ENCODE assay signal across 2 cellular contexts in the genomic region with DNA sequence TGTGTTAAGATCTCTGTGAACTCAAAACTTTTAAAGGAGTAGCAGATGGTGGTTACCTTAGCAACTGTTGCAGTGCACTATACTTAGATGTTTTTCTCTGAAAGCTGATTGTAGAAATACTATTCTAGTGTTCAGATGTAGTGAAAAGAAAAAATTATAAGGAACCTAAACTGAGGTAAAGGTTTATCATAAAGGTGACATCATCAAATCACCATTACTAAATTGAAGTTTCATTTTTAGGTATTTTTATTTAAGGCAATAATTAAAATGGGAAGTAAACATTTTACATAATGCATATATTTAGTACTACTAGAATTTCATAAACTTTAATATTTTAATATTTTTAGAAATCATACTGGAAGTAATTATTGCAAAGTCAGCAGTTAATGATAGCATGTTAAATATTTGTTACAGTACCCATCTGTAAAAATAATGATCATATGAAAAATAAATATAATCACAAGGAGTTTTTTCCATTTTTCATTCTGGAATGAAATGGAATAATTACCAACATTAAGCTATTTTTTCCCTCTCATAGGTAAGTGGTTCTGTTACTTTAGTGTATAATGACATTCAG.
TF ChIP-seq lines count a peak whose summit lies in the region.

No MANE protein-coding gene starts in this region.

TF ChIP-seq in SK-N-SH treated with all-trans-retinoic acid at 6 μM for 48 hours, 23 proteins besides CTCF, POLR2A, EP300 and RAD21 (continued from another document):
- TF ChIP-seq, protein P1, sequence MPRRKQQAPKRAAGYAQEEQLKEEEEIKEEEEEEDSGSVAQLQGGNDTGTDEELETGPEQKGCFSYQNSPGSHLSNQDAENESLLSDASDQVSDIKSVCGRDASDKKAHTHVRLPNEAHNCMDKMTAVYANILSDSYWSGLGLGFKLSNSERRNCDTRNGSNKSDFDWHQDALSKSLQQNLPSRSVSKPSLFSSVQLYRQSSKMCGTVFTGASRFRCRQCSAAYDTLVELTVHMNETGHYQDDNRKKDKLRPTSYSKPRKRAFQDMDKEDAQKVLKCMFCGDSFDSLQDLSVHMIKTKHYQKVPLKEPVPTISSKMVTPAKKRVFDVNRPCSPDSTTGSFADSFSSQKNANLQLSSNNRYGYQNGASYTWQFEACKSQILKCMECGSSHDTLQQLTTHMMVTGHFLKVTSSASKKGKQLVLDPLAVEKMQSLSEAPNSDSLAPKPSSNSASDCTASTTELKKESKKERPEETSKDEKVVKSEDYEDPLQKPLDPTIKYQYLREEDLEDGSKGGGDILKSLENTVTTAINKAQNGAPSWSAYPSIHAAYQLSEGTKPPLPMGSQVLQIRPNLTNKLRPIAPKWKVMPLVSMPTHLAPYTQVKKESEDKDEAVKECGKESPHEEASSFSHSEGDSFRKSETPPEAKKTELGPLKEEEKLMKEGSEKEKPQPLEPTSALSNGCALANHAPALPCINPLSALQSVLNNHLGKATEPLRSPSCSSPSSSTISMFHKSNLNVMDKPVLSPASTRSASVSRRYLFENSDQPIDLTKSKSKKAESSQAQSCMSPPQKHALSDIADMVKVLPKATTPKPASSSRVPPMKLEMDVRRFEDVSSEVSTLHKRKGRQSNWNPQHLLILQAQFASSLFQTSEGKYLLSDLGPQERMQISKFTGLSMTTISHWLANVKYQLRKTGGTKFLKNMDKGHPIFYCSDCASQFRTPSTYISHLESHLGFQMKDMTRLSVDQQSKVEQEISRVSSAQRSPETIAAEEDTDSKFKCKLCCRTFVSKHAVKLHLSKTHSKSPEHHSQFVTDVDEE (CRISPR knock-in tag; IDR thresholded peaks at IDR 0.05) = no peak
- TF ChIP-seq, protein P2, sequence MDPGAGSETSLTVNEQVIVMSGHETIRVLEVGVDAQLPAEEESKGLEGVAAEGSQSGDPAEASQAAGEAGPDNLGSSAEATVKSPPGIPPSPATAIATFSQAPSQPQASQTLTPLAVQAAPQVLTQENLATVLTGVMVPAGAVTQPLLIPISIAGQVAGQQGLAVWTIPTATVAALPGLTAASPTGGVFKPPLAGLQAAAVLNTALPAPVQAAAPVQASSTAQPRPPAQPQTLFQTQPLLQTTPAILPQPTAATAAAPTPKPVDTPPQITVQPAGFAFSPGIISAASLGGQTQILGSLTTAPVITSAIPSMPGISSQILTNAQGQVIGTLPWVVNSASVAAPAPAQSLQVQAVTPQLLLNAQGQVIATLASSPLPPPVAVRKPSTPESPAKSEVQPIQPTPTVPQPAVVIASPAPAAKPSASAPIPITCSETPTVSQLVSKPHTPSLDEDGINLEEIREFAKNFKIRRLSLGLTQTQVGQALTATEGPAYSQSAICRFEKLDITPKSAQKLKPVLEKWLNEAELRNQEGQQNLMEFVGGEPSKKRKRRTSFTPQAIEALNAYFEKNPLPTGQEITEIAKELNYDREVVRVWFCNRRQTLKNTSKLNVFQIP (CRISPR knock-in tag; IDR thresholded peaks at IDR 0.05; ENCODE audit: borderline replicate concordance, low read depth) = no peak
- TF ChIP-seq ZC3H10 (CRISPR knock-in tag; IDR thresholded peaks at IDR 0.05) = no peak
- no peak for TF ChIP-seq RARB (CRISPR knock-in tag; IDR thresholded peaks at IDR 0.05)
- TF ChIP-seq ZFP30 (CRISPR knock-in tag; IDR thresholded peaks at IDR 0.05) = no peak
- TF ChIP-seq ESRRG (CRISPR knock-in tag; IDR thresholded peaks at IDR 0.05) = no peak
TF ChIP-seq in SK-N-SH treated with all-trans-retinoic acid at 6 μM for 48 hours: peak in this region for 0.

TF ChIP-seq in H1, 55 proteins besides CTCF, POLR2A, EP300 and RAD21 (continued from another document):
- no peak for TF ChIP-seq KDM5A (IDR thresholded peaks at IDR 0.05; ENCODE audit: low read length)
